In the genomic region with DNA sequence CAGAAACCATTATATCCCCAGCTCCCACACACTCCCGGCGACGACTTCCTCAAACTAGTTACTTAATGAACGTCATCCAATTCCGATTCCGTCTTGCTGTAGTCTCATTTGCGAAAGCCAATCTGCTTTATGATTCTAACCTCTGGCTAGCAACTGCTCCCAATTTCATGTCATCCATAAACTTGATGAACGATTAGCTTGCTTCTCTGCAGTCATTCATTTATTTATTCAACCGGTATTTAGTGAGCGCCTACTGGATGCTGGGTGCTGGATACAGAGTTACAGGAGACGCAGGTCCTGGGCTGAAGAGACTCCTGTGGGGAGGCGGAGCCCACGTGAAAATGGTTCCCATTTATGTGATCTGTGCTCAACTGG, we compare ENCODE assay signal across 20 cellular contexts. TPM values are rescaled to one million over a fixed set of nuclear protein-coding genes. Genes with fewer than 3 reads are reported as not detected.
DNase-seq lines count a peak whose midpoint lies in the region; TF ChIP-seq lines count a peak whose summit lies in the region.
"Had no signal": no experiment of that assay in that cellular context is flagged by ENCODE, and none has a peak within 500 bp of the region (broad histone marks: within the 10 kb centered on the region; RNA-seq: fewer than 3 reads in every experiment).

No MANE protein-coding gene starts in this region.

- DNase-seq in MCF 10A (ENCODE audit: unreplicated experiment) (peak; percentile 34), breast epithelium (ENCODE audit: low spot score in 2 of 2) (no peak), SIG-M5 treated with dmso at 0.1 percent for 504 hours (lab: John Stamatoyannopoulos, UW; ENCODE audit: unreplicated experiment) (peak; percentile 79), kidney tubule cell (ENCODE audit: low spot score) (peak; percentile 9), foreskin fibroblast (no peak), immature natural killer cell (no peak), dedifferentiated amniotic fluid mesenchymal stem cell (ENCODE audit: extremely low spot score) (no peak), MM.1S (no peak)
- DNase-seq: activated CD4-positive, alpha-beta T cell treated with anti-CD3 and anti-CD28 coated beads for 48 hours; activated naive CD4-positive, alpha-beta T cell treated with anti-CD3 and anti-CD28 coated beads, Interleukin-2, amount 10 ng/mL, durations not matched to agents 7 days and 5 days; CD8-positive, alpha-beta memory T cell; head of caudate nucleus; islet precursor cell; NCI-H524 treated with DMSO at 0.1 percent for 48 hours; occipital lobe had no signal

- H3K27ac ChIP-seq in breast epithelium (peak overlapping the region in 1 of 2 donors; percentile 12), MM.1S (ENCODE audit: low read length) (no peak overlapping the region)
- H3K27ac ChIP-seq: skin epidermis, upper lobe of left lung had no signal

- H3K27me3 ChIP-seq in breast epithelium (peaks cover 0 to 62% of the 10 kb centered on the region in 2 donors), MM.1S (replicated peaks; ENCODE audit: insufficient read depth, low read length) (peaks cover 91% of the 10 kb centered on the region)
- H3K27me3 ChIP-seq: upper lobe of left lung had no signal

- H3K27ac Mint-ChIP-seq in MCF 10A (ENCODE audit: low read depth, unreplicated experiment) (no peak overlapping the region), immature natural killer cell (no peak overlapping the region)
- H3K27ac Mint-ChIP-seq: activated naive CD4-positive, alpha-beta T cell treated with anti-CD3 and anti-CD28 coated beads, Interleukin-2, amount 10 ng/mL, durations not matched to agents 7 days and 5 days; CD8-positive, alpha-beta memory T cell; stimulated activated effector memory CD8-positive, alpha-beta T cell treated with anti-CD3 and anti-CD28 coated beads, Interleukin-12 subunit alpha, Interleukin-12 subunit beta, amount 100 ng/mL, for 72 hours; T-helper 2 cell treated with Interferon-gamma antibody and Interleukin-4, amounts not matched to agents 5 μg/mL and 100 μg/mL, for 36 hours had no signal

- H3K9me3 ChIP-seq in breast epithelium, result no peaks in the 10 kb centered on the region
- no peaks in the 10 kb centered on the region for H3K9me3 ChIP-seq in MM.1S (replicated peaks; ENCODE audit: insufficient read depth, low read length)
- H3K9me3 ChIP-seq: HAP-1, upper lobe of left lung had no signal

- POLR2A ChIA-PET in MCF 10A (lab: Yijun Ruan, JAX), result interaction anchor here (0.6 to 1.0 kb wide), 3 partner anchors 63 to 207 kb away, joined by 3 read pairs; a partner anchor contains a TSS

- H2AFZ ChIP-seq in MM.1S (ENCODE audit: low read length), result no peak overlapping the region

- H3K4me1 Mint-ChIP-seq in MCF 10A (ENCODE audit: insufficient read depth, unreplicated experiment), result peaks cover 8% of the 10 kb centered on the region
- H3K4me1 Mint-ChIP-seq in immature natural killer cell, result no peaks in the 10 kb centered on the region
- H3K4me1 Mint-ChIP-seq: activated naive CD4-positive, alpha-beta T cell treated with anti-CD3 and anti-CD28 coated beads, Interleukin-2, amount 10 ng/mL, durations not matched to agents 7 days and 5 days; CD8-positive, alpha-beta memory T cell had no signal

- BruUV-seq in MCF 10A (replicated peaks; lab: Mats Ljungman, UMichigan), result no TSS peak

- H3K4me3 ChIP-seq in breast epithelium, result peak overlapping the region in 1 of 3 donors; percentile 39
- no peak overlapping the region for H3K4me3 ChIP-seq in foreskin fibroblast (ENCODE audit: low read depth in 1 of 2, low read length in 2 of 2)
- no peak overlapping the region for H3K4me3 ChIP-seq in MM.1S (ENCODE audit: low read length)
- H3K4me3 ChIP-seq: HAP-1, skin epidermis, upper lobe of left lung had no signal

- intact Hi-C loops in MCF 10A (cut with micrococcal nuclease) (no loop called here), breast epithelium (cut with DNase I; ENCODE audit: low total_unique reads) (no loop called here)

- H3F3A ChIP-seq in MM.1S (ENCODE audit: insufficient read depth, low read length), result no peaks in the 10 kb centered on the region

- H3K36me3 Mint-ChIP-seq in MCF 10A (ENCODE audit: insufficient read depth, unreplicated experiment) (peaks cover 7% of the 10 kb centered on the region), immature natural killer cell (peaks cover 0 to 5% (median 0%) of the 10 kb centered on the region in 3 donors)
- H3K36me3 Mint-ChIP-seq: activated naive CD4-positive, alpha-beta T cell treated with anti-CD3 and anti-CD28 coated beads, Interleukin-2, amount 10 ng/mL, durations not matched to agents 7 days and 5 days; CD8-positive, alpha-beta memory T cell; stimulated activated effector memory CD8-positive, alpha-beta T cell treated with anti-CD3 and anti-CD28 coated beads, Interleukin-12 subunit alpha, Interleukin-12 subunit beta, amount 100 ng/mL, for 72 hours had no signal

- H3K4me3 Mint-ChIP-seq in MCF 10A (ENCODE audit: unreplicated experiment), result no peak overlapping the region
- H3K4me3 Mint-ChIP-seq in immature natural killer cell, result no peak overlapping the region
- H3K4me3 Mint-ChIP-seq: activated naive CD4-positive, alpha-beta T cell treated with anti-CD3 and anti-CD28 coated beads, Interleukin-2, amount 10 ng/mL, durations not matched to agents 7 days and 5 days; CD8-positive, alpha-beta memory T cell; stimulated activated effector memory CD8-positive, alpha-beta T cell treated with anti-CD3 and anti-CD28 coated beads, Interleukin-12 subunit alpha, Interleukin-12 subunit beta, amount 100 ng/mL, for 72 hours; T-helper 2 cell treated with Interferon-gamma antibody and Interleukin-4, amounts not matched to agents 5 μg/mL and 100 μg/mL, for 36 hours had no signal

- H3K36me3 ChIP-seq in breast epithelium (no peaks in the 10 kb centered on the region), MM.1S (replicated peaks; ENCODE audit: insufficient read depth, low read length) (no peaks in the 10 kb centered on the region)
- H3K36me3 ChIP-seq: HAP-1, upper lobe of left lung had no signal

- H3K4me1 ChIP-seq in breast epithelium, result peaks cover 0 to 3% of the 10 kb centered on the region in 2 donors
- H3K4me1 ChIP-seq in MM.1S (ENCODE audit: low read length), result no peaks in the 10 kb centered on the region

- no peaks in the 10 kb centered on the region for H3K79me2 ChIP-seq in MM.1S (ENCODE audit: low read length)

- TF ChIP-seq CTCF in MCF 10A (IDR thresholded peaks at IDR 0.05; ENCODE audit: unreplicated experiment) (no peak), breast epithelium (IDR thresholded peaks at IDR 0.05) (no peak), foreskin fibroblast (IDR thresholded peaks at IDR 0.05; ENCODE audit: low read depth, low read length) (no peak), MM.1S (IDR thresholded peaks at IDR 0.05; ENCODE audit: low read length) (no peak)

- H3K4me2 ChIP-seq in MM.1S (ENCODE audit: low read depth, low read length), result no peak overlapping the region

- CTCF ChIA-PET in MCF 10A (lab: Yijun Ruan, JAX), result interaction anchor here (0.6 to 1.4 kb wide), 4 partner anchors 19 to 378 kb away, joined by 3 to 4 read pairs (median 3); no protein-coding TSS in a partner anchor

- H3K27me3 Mint-ChIP-seq in MCF 10A (ENCODE audit: insufficient read depth, unreplicated experiment) (peaks cover 91% of the 10 kb centered on the region), immature natural killer cell (ENCODE audit: low read depth in 3 of 3) (peaks cover 13 to 30% (median 27%) of the 10 kb centered on the region in 3 donors)

- no peaks in the 10 kb centered on the region for H3K9me3 Mint-ChIP-seq in MCF 10A (ENCODE audit: unreplicated experiment)
- peaks cover 0 to 1% (median 0%) of the 10 kb centered on the region in 6 donors for H3K9me3 Mint-ChIP-seq in immature natural killer cell
- H3K9me3 Mint-ChIP-seq: activated naive CD4-positive, alpha-beta T cell treated with anti-CD3 and anti-CD28 coated beads, Interleukin-2, amount 10 ng/mL, durations not matched to agents 7 days and 5 days; stimulated activated effector memory CD8-positive, alpha-beta T cell treated with anti-CD3 and anti-CD28 coated beads, Interleukin-12 subunit alpha, Interleukin-12 subunit beta, amount 100 ng/mL, for 72 hours; T-helper 2 cell treated with Interferon-gamma antibody and Interleukin-4, amounts not matched to agents 5 μg/mL and 100 μg/mL, for 36 hours had no signal

- H3K9me2 ChIP-seq in MM.1S (replicated peaks; ENCODE audit: insufficient read depth, low read length), result no peaks in the 10 kb centered on the region

- no peak overlapping the region for H3K9ac ChIP-seq in MM.1S (ENCODE audit: low read length)

- H4K20me1 ChIP-seq in MM.1S (ENCODE audit: insufficient read depth, low read length), result no peaks in the 10 kb centered on the region

- TF ChIP-seq POLR2A in breast epithelium (IDR thresholded peaks at IDR 0.05), result no peak

RNA-seq across cellular contexts. Expression of a gene that starts 46.2 kb away (rescaled TPM):
- total RNA-seq in MCF 10A (2022) (36.7 and 47.5 TPM in 2 replicates), breast epithelium (10 to 100 TPM; 10.4 to 20.0 (median 18.3) TPM)
- 10 to 100 TPM; 45.2 to 53.0 (median 49.4) TPM for polyA plus RNA-seq in immature natural killer cell

Comparison
In these comparisons a context has a peak if more than half of its experiments do, and no peak if none do; other contexts are left out.
1. DNase-seq: peak in MCF 10A (single experiment), SIG-M5 treated with dmso at 0.1 percent for 504 hours (single experiment) and kidney tubule cell (single experiment); none in breast epithelium (0 of 2), foreskin fibroblast (0 of 2), immature natural killer cell (0 of 3), dedifferentiated amniotic fluid mesenchymal stem cell (single experiment) and MM.1S (single experiment).